8 cellular contexts compared by ENCODE assay signal in genomic region chr12:89348894-89349669, GRCh38. TPM values are rescaled to one million over a fixed set of nuclear protein-coding genes. Genes with fewer than 3 reads are reported as not detected.
DNase-seq lines count a peak whose midpoint lies in the region; ATAC-seq, FAIRE-seq and TF ChIP-seq lines count a peak whose summit lies in the region.

No MANE protein-coding gene starts in this region.

- POLR2A ChIA-PET in activated CD4-positive, alpha-beta T cell treated with anti-CD3 and anti-CD28 coated beads for 36 hours (lab: Charles Lee): interaction anchor here (0.7 kb wide), 1 partner anchor 309 kb away, joined by 3 read pairs; no protein-coding TSS in a partner anchor

- no peak for DNase-seq in activated CD4-positive, alpha-beta T cell treated with anti-CD3 and anti-CD28 coated beads for 36 hours
- DNase-seq in activated CD4-positive, alpha-beta T cell treated with anti-CD3 and anti-CD28 coated beads, Interleukin-2, amount 50 U/mL, for 1 hour: no peak
- DNase-seq in immature natural killer cell (no peak), hippocampal formation (lab: John Stamatoyannopoulos, UW) (no peak), NCI-H1105 treated with DMSO at 0.1 percent for 48 hours (lab: John Stamatoyannopoulos, UW) (no peak), GM12891 (ENCODE audit: insufficient read length, low spot score) (no peak)

- intact Hi-C loops in activated CD4-positive, alpha-beta T cell treated with anti-CD3 and anti-CD28 coated beads for 36 hours (cut with DNase I, micrococcal nuclease): no loop called here

- peaks cover 57% of the 10 kb centered on the region for H3K4me1 Mint-ChIP-seq in activated CD4-positive, alpha-beta T cell treated with anti-CD3 and anti-CD28 coated beads for 36 hours
- peaks cover 50% of the 10 kb centered on the region for H3K4me1 Mint-ChIP-seq in activated naive CD8-positive, alpha-beta T cell (ENCODE audit: low read depth)
- H3K4me1 Mint-ChIP-seq in immature natural killer cell: peaks cover 71 to 80% of the 10 kb centered on the region in 2 donors

- H3K9me3 Mint-ChIP-seq in activated CD4-positive, alpha-beta T cell treated with anti-CD3 and anti-CD28 coated beads for 36 hours (ENCODE audit: low read depth): no peaks in the 10 kb centered on the region
- H3K9me3 Mint-ChIP-seq in activated naive CD8-positive, alpha-beta T cell (ENCODE audit: low read depth): no peaks in the 10 kb centered on the region
- no peaks in the 10 kb centered on the region for H3K9me3 Mint-ChIP-seq in immature natural killer cell

- peak overlapping the region; percentile 86 for H3K4me3 Mint-ChIP-seq in activated CD4-positive, alpha-beta T cell treated with anti-CD3 and anti-CD28 coated beads for 36 hours
- peak overlapping the region; percentile 95 for H3K4me3 Mint-ChIP-seq in activated naive CD8-positive, alpha-beta T cell
- peak overlapping the region; percentile 95 to 100 (median 99) for H3K4me3 Mint-ChIP-seq in immature natural killer cell

- no peak for ATAC-seq in activated CD4-positive, alpha-beta T cell treated with anti-CD3 and anti-CD28 coated beads for 36 hours

- peaks cover 42% of the 10 kb centered on the region for H3K36me3 Mint-ChIP-seq in activated CD4-positive, alpha-beta T cell treated with anti-CD3 and anti-CD28 coated beads for 36 hours (ENCODE audit: low read depth)
- no peaks in the 10 kb centered on the region for H3K36me3 Mint-ChIP-seq in activated naive CD8-positive, alpha-beta T cell
- H3K36me3 Mint-ChIP-seq in immature natural killer cell: peaks cover 12 to 23% (median 17%) of the 10 kb centered on the region in 3 donors

- H3K27me3 Mint-ChIP-seq in activated CD4-positive, alpha-beta T cell treated with anti-CD3 and anti-CD28 coated beads for 36 hours: peaks cover 2% of the 10 kb centered on the region
- H3K27me3 Mint-ChIP-seq in activated naive CD8-positive, alpha-beta T cell: peaks cover 6% of the 10 kb centered on the region
- peaks cover 15 to 22% (median 20%) of the 10 kb centered on the region in 3 donors for H3K27me3 Mint-ChIP-seq in immature natural killer cell (ENCODE audit: low read depth in 3 of 3)

- peak overlapping the region; percentile 92 to 100 (median 97) for H3K4me3 ChIP-seq in subcutaneous abdominal adipose tissue (ENCODE audit: low read depth in 1 of 5, low read length in 5 of 5)

- H3K27me3 ChIP-seq in subcutaneous abdominal adipose tissue (ENCODE audit: control insufficient read depth in 5 of 5, insufficient read depth in 4 of 5, low read length in 5 of 5): no peaks in the 10 kb centered on the region

- no peaks in the 10 kb centered on the region for H3K9me3 ChIP-seq in subcutaneous abdominal adipose tissue (ENCODE audit: control insufficient read depth in 5 of 5, low read length in 5 of 5)

- peak overlapping the region; percentile 98 for H3K27ac ChIP-seq in subcutaneous abdominal adipose tissue (ENCODE audit: low read depth, low read length)

- peak overlapping the region; percentile 38 for H3K27ac Mint-ChIP-seq in activated CD4-positive, alpha-beta T cell treated with anti-CD3 and anti-CD28 coated beads for 36 hours
- no peak overlapping the region for H3K27ac Mint-ChIP-seq in activated naive CD8-positive, alpha-beta T cell
- peak overlapping the region; percentile 76 to 97 (median 92) for H3K27ac Mint-ChIP-seq in immature natural killer cell

- no peak for TF ChIP-seq POLR2A in GM12891 (IDR thresholded peaks at IDR 0.05; ENCODE audit: low read depth, low read length)

- FAIRE-seq in GM12891 (lab: Jason Lieb, UNC): no peak

- H3K4me1 ChIP-seq in subcutaneous abdominal adipose tissue (ENCODE audit: control insufficient read depth in 5 of 5, insufficient read depth in 5 of 5, low read length in 5 of 5): peaks cover 3 to 88% (median 68%) of the 10 kb centered on the region in 5 donors

- CTCF ChIA-PET in activated CD4-positive, alpha-beta T cell treated with anti-CD3 and anti-CD28 coated beads for 36 hours (lab: Charles Lee): interaction anchor here (1.2 kb wide), 1 partner anchor 113 kb away, joined by 5 read pairs; no protein-coding TSS in a partner anchor

- peak overlapping the region; percentile 77 to 94 (median 91) for H3K9ac ChIP-seq in subcutaneous abdominal adipose tissue (ENCODE audit: low read length in 5 of 5)

- H3K36me3 ChIP-seq in subcutaneous abdominal adipose tissue (ENCODE audit: control insufficient read depth in 5 of 5, insufficient read depth in 5 of 5, low read length in 5 of 5): peaks cover 12 to 31% (median 16%) of the 10 kb centered on the region in 5 donors

TF ChIP-seq in GM12891, 5 proteins besides CTCF, POLR2A, EP300 and RAD21:
- TF ChIP-seq POLR2AphosphoS5 (IDR thresholded peaks at IDR 0.05; ENCODE audit: low read depth, low read length) (no peak), TAF1 (IDR thresholded peaks at IDR 0.05; ENCODE audit: low read depth, low read length) (no peak), PAX5 (IDR thresholded peaks at IDR 0.05; ENCODE audit: insufficient read depth, low read length, severe bottlenecking) (no peak), SPI1 (IDR thresholded peaks at IDR 0.05; ENCODE audit: low read depth, low read length) (no peak), POU2F2 (IDR thresholded peaks at IDR 0.05; ENCODE audit: low read depth, low read length) (no peak)

RNA-seq across cellular contexts. Expression of gene DUSP6, which starts 3.2 kb away (rescaled TPM):
- total RNA-seq in activated CD4-positive, alpha-beta T cell treated with anti-CD3 and anti-CD28 coated beads for 36 hours: 10 to 100 TPM; 49.9 to 60.9 TPM
- polyA plus RNA-seq in immature natural killer cell: 10 to 100 TPM; 18.9 to 37.6 (median 27.1) TPM
- polyA plus RNA-seq in GM12891 (2012; ENCODE audit: low read depth, missing spikeins): 0.19 TPM
